Comparison of ENCODE assay signal across 25 cellular contexts in genomic region chr14:63393002-63393401, GRCh38.
"Had no signal": no experiment of that assay in that cellular context is flagged by ENCODE, and none has a peak within 500 bp of the region (broad histone marks: within the 10 kb centered on the region; RNA-seq: fewer than 3 reads in every experiment).

No MANE protein-coding gene starts in this region.

- H2AFZ ChIP-seq: hepatocyte had no signal

- H3K27ac ChIP-seq: hepatocyte, left lung, lower lobe of right lung, ovary, prostate gland, sigmoid colon, spleen, suprapubic skin, thoracic aorta, tibial nerve, uterus had no signal

- ATAC-seq: left cardiac atrium; left lung; lower lobe of right lung; naive thymus-derived CD4-positive, alpha-beta T cell; natural killer cell treated with Interleukin-12 subunit alpha and Interleukin-12 subunit beta and Interleukin-15 and Interleukin-18, amount 100 ng/mL, for 72 hours; right cardiac atrium; stimulated activated effector memory CD8-positive, alpha-beta T cell treated with anti-CD3 and anti-CD28 coated beads, Interleukin-12 subunit alpha, Interleukin-12 subunit beta, amount 100 ng/mL, for 72 hours had no signal

- H3K9me3 ChIP-seq: left lung, lower lobe of right lung, ovary, prostate gland, sigmoid colon, spleen, suprapubic skin, thoracic aorta, tibial nerve, uterus had no signal

- H3K4me1 ChIP-seq: left lung, lower lobe of right lung, prostate gland, sigmoid colon, spleen, suprapubic skin, uterus had no signal

- H3K27ac Mint-ChIP-seq: mesothelial cell of epicardium; natural killer cell treated with Interleukin-12 subunit alpha and Interleukin-12 subunit beta and Interleukin-15 and Interleukin-18, amount 100 ng/mL, for 72 hours; stimulated activated effector memory CD8-positive, alpha-beta T cell treated with anti-CD3 and anti-CD28 coated beads, Interleukin-12 subunit alpha, Interleukin-12 subunit beta, amount 100 ng/mL, for 72 hours; stimulated activated naive CD8-positive, alpha-beta T cell treated with anti-CD3 and anti-CD28 coated beads, Interleukin-15, Interleukin-2, amounts not matched to agents 100 ng/mL and 50 ng/mL, for 24 hours; type B pancreatic cell had no signal

- H3K36me3 ChIP-seq: ovary, prostate gland, uterus had no signal

- H3K27me3 ChIP-seq: hepatocyte, left lung, ovary, sigmoid colon, spleen, suprapubic skin, tibial nerve, uterus had no signal

- H3K4me1 Mint-ChIP-seq: stimulated activated effector memory CD8-positive, alpha-beta T cell treated with anti-CD3 and anti-CD28 coated beads, Interleukin-12 subunit alpha, Interleukin-12 subunit beta, amount 100 ng/mL, for 72 hours had no signal

- H3K27me3 Mint-ChIP-seq: naive thymus-derived CD4-positive, alpha-beta T cell; natural killer cell treated with Interleukin-12 subunit alpha and Interleukin-12 subunit beta and Interleukin-15 and Interleukin-18, amount 100 ng/mL, for 72 hours; stimulated activated naive CD8-positive, alpha-beta T cell treated with anti-CD3 and anti-CD28 coated beads, Interleukin-15, Interleukin-2, amounts not matched to agents 100 ng/mL and 50 ng/mL, for 24 hours; type B pancreatic cell had no signal

- DNase-seq: kidney glomerular epithelial cell; left cardiac atrium; left lung; lower lobe of right lung; mesendoderm; naive thymus-derived CD4-positive, alpha-beta T cell; ovary; retina; right cardiac atrium; sigmoid colon; small intestine; spleen; stimulated activated CD4-positive, alpha-beta T cell treated with anti-CD3 and anti-CD28 coated beads, Interleukin-4, amount 100 ng/mL, for 24 hours; stimulated activated naive CD4-positive, alpha-beta T cell; uterus had no signal

- H3K9me3 Mint-ChIP-seq: natural killer cell treated with Interleukin-12 subunit alpha and Interleukin-12 subunit beta and Interleukin-15 and Interleukin-18, amount 100 ng/mL, for 72 hours; stimulated activated effector memory CD8-positive, alpha-beta T cell treated with anti-CD3 and anti-CD28 coated beads, Interleukin-12 subunit alpha, Interleukin-12 subunit beta, amount 100 ng/mL, for 72 hours; stimulated activated naive CD8-positive, alpha-beta T cell treated with anti-CD3 and anti-CD28 coated beads, Interleukin-15, Interleukin-2, amounts not matched to agents 100 ng/mL and 50 ng/mL, for 24 hours; type B pancreatic cell had no signal

- H3K4me3 Mint-ChIP-seq: mesothelial cell of epicardium; naive thymus-derived CD4-positive, alpha-beta T cell; natural killer cell treated with Interleukin-12 subunit alpha and Interleukin-12 subunit beta and Interleukin-15 and Interleukin-18, amount 100 ng/mL, for 72 hours; stimulated activated effector memory CD8-positive, alpha-beta T cell treated with anti-CD3 and anti-CD28 coated beads, Interleukin-12 subunit alpha, Interleukin-12 subunit beta, amount 100 ng/mL, for 72 hours; stimulated activated naive CD8-positive, alpha-beta T cell treated with anti-CD3 and anti-CD28 coated beads, Interleukin-15, Interleukin-2, amounts not matched to agents 100 ng/mL and 50 ng/mL, for 24 hours; type B pancreatic cell had no signal

- H3K4me2 ChIP-seq: hepatocyte had no signal

- H3K4me3 ChIP-seq: hepatocyte, left lung, lower lobe of right lung, ovary, prostate gland, sigmoid colon, spleen, suprapubic skin, thoracic aorta, tibial nerve, uterus had no signal
